Comparison of ENCODE assay signal across 8 cellular contexts in genomic region chr6:26216015-26216885, GRCh38.
DNase-seq lines count a peak whose midpoint lies in the region; ATAC-seq and TF ChIP-seq lines count a peak whose summit lies in the region.

No MANE protein-coding gene starts in this region.

- ATAC-seq in GM18873 (IDR thresholded peaks at IDR 0.05; ENCODE audit: low FRiP score, unreplicated experiment) (peak; percentile 73), HG03103 (IDR thresholded peaks at IDR 0.05; ENCODE audit: low read depth, unreplicated experiment) (peak; percentile 63)
- ATAC-seq in activated CD4-positive, CD25-positive, alpha-beta regulatory T cell treated with anti-CD3 and anti-CD28 coated beads, Interleukin-2, amount 50 U/mL, for 24 hours = peak; percentile 89 to 90

- TF ChIP-seq CTCF in AG09309 (IDR thresholded peaks at IDR 0.05; ENCODE audit: control insufficient read depth, insufficient read depth, low read depth, low read length, missing control alignments) (no peak), coronary artery (IDR thresholded peaks at IDR 0.05) (no peak)

- H3K4me3 ChIP-seq in AG09309 (ENCODE audit: control insufficient read depth, low read depth, low read length) = peak overlapping the region; percentile 59
- peak overlapping the region; percentile 68 for H3K4me3 ChIP-seq in coronary artery

- peak overlapping the region; percentile 88 to 93 for H3K27ac ChIP-seq in coronary artery

- DNase-seq in AG09309 (ENCODE audit: low read depth) (peak; percentile 99), NCI-H2227 (lab: John Stamatoyannopoulos, UW; ENCODE audit: unreplicated experiment) (peak; percentile 98), coronary artery (ENCODE audit: low spot score) (peak; percentile 87), kidney glomerular epithelial cell (lab: John Stamatoyannopoulos, UW) (peak; percentile 99)
- DNase-seq in stimulated activated CD4-positive, alpha-beta T cell treated with anti-CD3 and anti-CD28 coated beads, Interleukin-4, amount 100 ng/mL, for 1 hour = peak; percentile 56

Comparison
In these comparisons a context has a peak if more than half of its experiments do, and no peak if none do; other contexts are left out.
1. Peak in every context shown above with its lines: DNase-seq, ATAC-seq, H3K4me3 ChIP-seq and H3K27ac ChIP-seq.